Comparison of ENCODE assay signal across 30 cellular contexts in the genomic region with DNA sequence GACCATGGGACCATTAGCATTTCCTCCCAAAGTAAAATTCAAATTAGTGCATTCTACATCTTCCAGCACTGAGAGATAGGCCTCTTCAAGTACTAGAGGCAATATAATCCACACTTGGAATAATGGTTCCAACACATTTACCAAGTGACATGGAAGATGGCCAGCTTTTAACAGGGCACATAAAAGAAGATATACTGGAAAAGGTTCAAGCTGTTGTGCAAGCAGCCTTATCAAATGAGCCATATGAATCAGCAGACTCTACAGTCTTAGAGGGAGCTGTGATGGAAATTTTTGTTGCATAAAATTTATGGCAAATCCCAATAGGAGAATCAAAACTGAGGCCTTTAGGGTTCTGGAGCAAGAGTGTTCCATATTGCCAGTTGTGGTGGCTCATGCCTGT.
"Had no signal": no experiment of that assay in that cellular context is flagged by ENCODE, and none has a peak within 500 bp of the region (broad histone marks: within the 10 kb centered on the region; RNA-seq: fewer than 3 reads in every experiment).

No MANE protein-coding gene starts in this region.

- H3K9me3 ChIP-seq: body of pancreas, breast epithelium had no signal

- H3K36me3 ChIP-seq: breast epithelium, cardiac muscle cell, WERI-Rb-1 had no signal

- ATAC-seq: activated CD4-positive, CD25-positive, alpha-beta regulatory T cell treated with anti-CD3 and anti-CD28 coated beads, Interleukin-2, amount 50 U/mL, for 24 hours; activated CD8-positive, alpha-beta memory T cell treated with anti-CD3 and anti-CD28 coated beads, Interleukin-2, amount 10 ng/mL, durations not matched to agents 7 days and 5 days; activated CD8-positive, alpha-beta T cell treated with anti-CD3 and anti-CD28 coated beads, Interleukin-2, amount 10 ng/mL, durations not matched to agents 7 days and 5 days; activated naive CD8-positive, alpha-beta T cell treated with anti-CD3 and anti-CD28 coated beads, Interleukin-2, amount 50 U/mL, for 24 hours; body of pancreas; esophagus mucosa; T-helper 17 cell had no signal

- H3K4me3 ChIP-seq: body of pancreas, breast epithelium, cardiac muscle cell, coronary artery, dorsolateral prefrontal cortex had no signal

- H3K27ac ChIP-seq: body of pancreas, breast epithelium, cardiac muscle cell, coronary artery, dorsolateral prefrontal cortex, WERI-Rb-1 had no signal

- FAIRE-seq: frontal cortex had no signal

- DNase-seq: activated B cell treated with CpG ODN at 0.5 μM for 24 hours; activated CD4-positive, alpha-beta memory T cell treated with anti-CD3 and anti-CD28 coated beads for 36 hours; activated CD4-positive, alpha-beta T cell treated with anti-CD3 and anti-CD28 coated beads for 48 hours; activated CD8-positive, alpha-beta memory T cell treated with anti-CD3 and anti-CD28 coated beads, Interleukin-2, amount 10 ng/mL, durations not matched to agents 7 days and 5 days; activated CD8-positive, alpha-beta memory T cell treated with anti-CD3 and anti-CD28 coated beads, Interleukin-2, amount 50 U/mL, for 4 hours; activated CD8-positive, alpha-beta T cell treated with anti-CD3 and anti-CD28 coated beads, Interleukin-2, amount 10 ng/mL, durations not matched to agents 7 days and 5 days; activated effector memory CD4-positive, alpha-beta T cell treated with anti-CD3 and anti-CD28 coated beads, Interleukin-2, amount 50 U/mL, for 16 hours; activated naive CD4-positive, alpha-beta T cell treated with anti-CD3 and anti-CD28 coated beads for 36 hours; activated naive CD8-positive, alpha-beta T cell treated with anti-CD3 and anti-CD28 coated beads for 36 hours; activated naive CD8-positive, alpha-beta T cell treated with anti-CD3 and anti-CD28 coated beads, Interleukin-2, amount 50 U/mL, for 24 hours; activated T-cell treated with anti-CD3 and anti-CD28 coated beads, Interleukin-2, amount 50 U/mL, for 1 hour; activated T-cell treated with anti-CD3 and anti-CD28 coated beads, Interleukin-2, amount 50 U/mL, for 48 hours; amniotic stem cell; anterior cingulate cortex; body of pancreas; dorsolateral prefrontal cortex; effector memory CD4-positive, alpha-beta T cell; endodermal cell; foreskin fibroblast; head of caudate nucleus; T-helper 1 cell; T-helper 17 cell; T1000; WERI-Rb-1 had no signal

- H3K27me3 ChIP-seq: body of pancreas, breast epithelium, cardiac muscle cell, dorsolateral prefrontal cortex had no signal

- H3K4me1 ChIP-seq: body of pancreas, breast epithelium had no signal
